Comparison of ENCODE assay signal across 8 cellular contexts in genomic region chr18:43596106-43596712, GRCh38.
DNase-seq lines count a peak whose midpoint lies in the region; ATAC-seq and TF ChIP-seq lines count a peak whose summit lies in the region.

No MANE protein-coding gene starts in this region.

- TF ChIP-seq CTCF in upper lobe of right lung (IDR thresholded peaks at IDR 0.05) = peak; percentile 53

- H3K9me3 ChIP-seq in upper lobe of right lung = no peaks in the 10 kb centered on the region

- ATAC-seq in GM21786 (IDR thresholded peaks at IDR 0.05; ENCODE audit: unreplicated experiment) (peak; percentile 83), upper lobe of right lung (peak; percentile 41), GM21528 (IDR thresholded peaks at IDR 0.05; ENCODE audit: low FRiP score, unreplicated experiment) (no peak)

- H3K4me3 ChIP-seq in upper lobe of right lung = no peak overlapping the region

- peak; percentile 3 for DNase-seq in GM04504 (ENCODE audit: low read depth)
- peak; percentile 29 for DNase-seq in LHCN-M2 (ENCODE audit: low read depth)
- peak; percentile 58 for DNase-seq in SK-MEL-5 (ENCODE audit: low read depth, low spot score)
- peak; percentile 23 for DNase-seq in glomerular visceral epithelial cell (ENCODE audit: extremely low spot score)
- DNase-seq in upper lobe of right lung = no peak
- DNase-seq in GDM1 (lab: John Stamatoyannopoulos, UW) = no peak

- H3K27ac ChIP-seq in upper lobe of right lung = no peak overlapping the region

- intact Hi-C loops in upper lobe of right lung (cut with DNase I) = no loop called here

- H3K27me3 ChIP-seq in upper lobe of right lung = no peaks in the 10 kb centered on the region

- no peaks in the 10 kb centered on the region for H3K4me1 ChIP-seq in upper lobe of right lung

- in situ Hi-C loops in SK-MEL-5 (cut with HindIII; ENCODE audit: low pct_unique_long_range_greater_than_20kb, low sequenced_read_pairs) = no loop called here

- no peaks in the 10 kb centered on the region for H3K36me3 ChIP-seq in upper lobe of right lung

Comparison
In these comparisons a context has a peak if more than half of its experiments do, and no peak if none do; other contexts are left out.
1. DNase-seq: peak in GM04504 (single experiment), LHCN-M2 (single experiment), SK-MEL-5 (single experiment) and glomerular visceral epithelial cell (single experiment); none in upper lobe of right lung (single experiment) and GDM1 (single experiment).